In genomic region chr1:144413404-144414118, GRCh38 we compare ENCODE assay signal across 9 cellular contexts. TPM values are rescaled to one million over a fixed set of nuclear protein-coding genes. Genes with fewer than 3 reads are reported as not detected.
DNase-seq lines count a peak whose midpoint lies in the region; ATAC-seq and TF ChIP-seq lines count a peak whose summit lies in the region.
"Not testable (repeated sequence)": the region's sequence is repeated elsewhere in the genome, so short reads cannot be mapped to it uniquely, and the experiment has no call there.
"Had no signal": no experiment of that assay in that cellular context is flagged by ENCODE, and none has a peak within 500 bp of the region (broad histone marks: within the 10 kb centered on the region; RNA-seq: fewer than 3 reads in every experiment).

No MANE protein-coding gene starts in this region.

- peak overlapping the region; percentile 72 for H3K9ac ChIP-seq in KMS-11

- peak; percentile 64 for DNase-seq in activated CD4-positive, alpha-beta T cell treated with anti-CD3 and anti-CD28 coated beads, Interleukin-2, amount 10 ng/mL, durations not matched to agents 24 days and 14 days
- DNase-seq in brain microvascular endothelial cell; fibroblast of mammary gland (ENCODE audit: low read depth); memory B cell (ENCODE audit: low spot score in 2 of 2); sciatic nerve (ENCODE audit: low spot score): not testable (repeated sequence)

- peak overlapping the region; percentile 11; the same call in 1 of the 2 replicates for H2AFZ ChIP-seq in KMS-11 (ENCODE audit: low read depth)

- H3K27ac Mint-ChIP-seq in activated CD4-positive, alpha-beta T cell treated with anti-CD3 and anti-CD28 coated beads, Interleukin-2, amount 10 ng/mL, durations not matched to agents 24 days and 14 days: peak overlapping the region; percentile 90
- H3K27ac Mint-ChIP-seq in memory B cell: peak overlapping the region; percentile 96

- in situ Hi-C loops in brain microvascular endothelial cell (cut with HindIII; ENCODE audit: low pct_ligation_motif_present, low sequenced_read_pairs): not testable (repeated sequence)

- intact Hi-C loops in activated CD4-positive, alpha-beta T cell treated with anti-CD3 and anti-CD28 coated beads, Interleukin-2, amount 10 ng/mL, durations not matched to agents 24 days and 14 days (cut with micrococcal nuclease); sciatic nerve (cut with DNase I): not testable (repeated sequence)

- ATAC-seq in GM19324 (IDR thresholded peaks at IDR 0.05; ENCODE audit: low FRiP score, unreplicated experiment): peak; percentile 13
- not testable (repeated sequence) for ATAC-seq in memory B cell (ENCODE audit: low read depth)
- ATAC-seq in sciatic nerve: peak; percentile 5

- not testable (repeated sequence) for H3K27me3 ChIP-seq in KMS-11 (ENCODE audit: insufficient read depth, low read depth); brain microvascular endothelial cell (replicated peaks)

- peak overlapping the region; percentile 93 for H3K4me3 Mint-ChIP-seq in activated CD4-positive, alpha-beta T cell treated with anti-CD3 and anti-CD28 coated beads, Interleukin-2, amount 10 ng/mL, durations not matched to agents 24 days and 14 days
- peak overlapping the region; percentile 99 for H3K4me3 Mint-ChIP-seq in memory B cell

- not testable (repeated sequence) for TF ChIP-seq CTCF in 22Rv1 (IDR thresholded peaks at IDR 0.05); KMS-11 (conservative IDR thresholded peaks at IDR 0.05; ENCODE audit: low read depth, low read length); brain microvascular endothelial cell (IDR thresholded peaks at IDR 0.05; ENCODE audit: low read depth, low read length, missing control alignments); fibroblast of mammary gland (conservative IDR thresholded peaks at IDR 0.05; ENCODE audit: control insufficient read depth, insufficient read depth, low read depth, low read length)

- H3K4me2 ChIP-seq in KMS-11: peak overlapping the region; percentile 63

- not testable (repeated sequence) for H3K4me1 Mint-ChIP-seq in activated CD4-positive, alpha-beta T cell treated with anti-CD3 and anti-CD28 coated beads, Interleukin-2, amount 10 ng/mL, durations not matched to agents 24 days and 14 days; memory B cell

- peak overlapping the region; percentile 96 for H3K4me3 ChIP-seq in KMS-11 (IDR thresholded peaks at IDR 0.05; ENCODE audit: insufficient read depth, low read depth, low read length)
- peak overlapping the region; percentile 26 for H3K4me3 ChIP-seq in brain microvascular endothelial cell (ENCODE audit: low read depth, low read length)
- peak overlapping the region; percentile 32 for H3K4me3 ChIP-seq in fibroblast of mammary gland (ENCODE audit: control insufficient read depth, low read depth, low read length)

- not testable (repeated sequence) for H4K20me1 ChIP-seq in KMS-11 (ENCODE audit: insufficient read depth)

- not testable (repeated sequence) for H3K36me3 ChIP-seq in KMS-11 (ENCODE audit: insufficient read depth); brain microvascular endothelial cell (replicated peaks)

- H3K36me3 Mint-ChIP-seq in activated CD4-positive, alpha-beta T cell treated with anti-CD3 and anti-CD28 coated beads, Interleukin-2, amount 10 ng/mL, durations not matched to agents 24 days and 14 days (ENCODE audit: low read depth); memory B cell: not testable (repeated sequence)

- H3K4me1 ChIP-seq in KMS-11 (ENCODE audit: low read depth, poor library complexity, severe bottlenecking): not testable (repeated sequence)

- H3K27ac ChIP-seq in 22Rv1 (peak overlapping the region; percentile 95), KMS-11 (peak overlapping the region; percentile 85)
- not testable (repeated sequence) for H3K27ac ChIP-seq in brain microvascular endothelial cell

- H3K79me2 ChIP-seq in KMS-11 (ENCODE audit: insufficient read depth, low read depth): not testable (repeated sequence)

- not testable (repeated sequence) for H3K27me3 Mint-ChIP-seq in activated CD4-positive, alpha-beta T cell treated with anti-CD3 and anti-CD28 coated beads, Interleukin-2, amount 10 ng/mL, durations not matched to agents 24 days and 14 days; memory B cell

- not testable (repeated sequence) for H3K9me3 Mint-ChIP-seq in activated CD4-positive, alpha-beta T cell treated with anti-CD3 and anti-CD28 coated beads, Interleukin-2, amount 10 ng/mL, durations not matched to agents 24 days and 14 days; memory B cell

RNA-seq across cellular contexts. Expression of gene PPIAL4E, which starts 40.1 kb away (rescaled TPM):
- total RNA-seq in activated CD4-positive, alpha-beta T cell treated with anti-CD3 and anti-CD28 coated beads, Interleukin-2, amount 10 ng/mL, durations not matched to agents 24 days and 14 days: not detected in 2 replicates
- not detected for total RNA-seq in sciatic nerve
- total RNA-seq: lung microvascular endothelial cell had no signal

RNA-seq across cellular contexts. Expression of gene NBPF15, which starts 47.9 kb away (rescaled TPM):
- total RNA-seq in activated CD4-positive, alpha-beta T cell treated with anti-CD3 and anti-CD28 coated beads, Interleukin-2, amount 10 ng/mL, durations not matched to agents 24 days and 14 days: 23.2 and 26.3 TPM in 2 replicates
- total RNA-seq in sciatic nerve: 50.8 TPM

Comparison
In these comparisons a context has a peak if more than half of its experiments do, and no peak if none do; other contexts are left out.
1. H3K4me3 ChIP-seq: peak in every context shown above with its lines; median percentile 96 in KMS-11; 32 in fibroblast of mammary gland; 26 in brain microvascular endothelial cell.